ENCODE assay signal across 21 cellular contexts in genomic region chr16:3618782-3619166, GRCh38. TPM values are rescaled to one million over a fixed set of nuclear protein-coding genes. Genes with fewer than 3 reads are reported as not detected.
DNase-seq lines count a peak whose midpoint lies in the region; ATAC-seq, FAIRE-seq and TF ChIP-seq lines count a peak whose summit lies in the region.
"Had no signal": no experiment of that assay in that cellular context is flagged by ENCODE, and none has a peak within 500 bp of the region (broad histone marks: within the 10 kb centered on the region; RNA-seq: fewer than 3 reads in every experiment).

No MANE protein-coding gene starts in this region.

- H3K36me3 ChIP-seq in K562 (ENCODE audit: control insufficient read depth, insufficient read depth, low read length): peaks cover 10% of the 10 kb centered on the region; the same call in 1 of the 3 replicates

- no peak for TF ChIP-seq POLR2A in K562 (conservative IDR thresholded peaks at IDR 0.05)

- no peak for TF ChIP-seq EP300 in K562 (IDR thresholded peaks at IDR 0.05; ENCODE audit: low read length)

- in situ Hi-C loops in K562 (cut with MboI): no loop called here

- no TSS peak for BruUV-seq in K562 (replicated peaks; lab: Mats Ljungman, UMichigan)

- ATAC-seq in K562: peak; percentile 47
- ATAC-seq: activated CD4-positive, CD25-positive, alpha-beta regulatory T cell treated with anti-CD3 and anti-CD28 coated beads, Interleukin-2, amount 50 U/mL, for 24 hours; activated T-cell treated with anti-CD3 and anti-CD28 coated beads, Interleukin-2, amount 50 U/mL, for 72 hours; body of pancreas; effector memory CD8-positive, alpha-beta T cell had no signal

- TF ChIP-seq CTCF in K562 (IDR thresholded peaks at IDR 0.05 in 2 of 3, conservative IDR thresholded peaks at IDR 0.05 in 1 of 3; ENCODE audit: insufficient read depth in 2 of 3, low read depth in 1 of 3, low read length in 3 of 3): no peak

- no peak for TF ChIP-seq RAD21 in K562 (CRISPR knock-in tag; conservative IDR thresholded peaks at IDR 0.05 in 1 of 2, IDR thresholded peaks at IDR 0.05 in 1 of 2)

- intact Hi-C loops in K562 (cut with micrococcal nuclease): no loop called here

- no peak overlapping the region for H3K4me3 ChIP-seq in K562
- H3K4me3 ChIP-seq: body of pancreas, left ventricle myocardium inferior, testis had no signal

- no peak for FAIRE-seq in K562 (lab: Jason Lieb, UNC)
- FAIRE-seq: D721Med, H1 had no signal

- no peaks in the 10 kb centered on the region for H3K9me1 ChIP-seq in K562 (ENCODE audit: control insufficient read depth, insufficient read depth, low read length)

- peaks cover 5 to 27% of the 10 kb centered on the region in 2 experiments; a peak in 4 of 5 replicates for H3K4me1 ChIP-seq in K562 (replicated peaks in 1 of 2; ENCODE audit: control insufficient read depth in 2 of 2, insufficient read depth in 2 of 2, low read length in 2 of 2)
- H3K4me1 ChIP-seq: body of pancreas, left ventricle myocardium inferior, testis had no signal

- peak overlapping the region; percentile 11; the same call in 1 of the 2 replicates for H3K4me2 ChIP-seq in K562 (ENCODE audit: insufficient read depth, low read length)

- no peak overlapping the region for H2AFZ ChIP-seq in K562 (ENCODE audit: low read depth, low read length)

- H3K27me3 ChIP-seq in K562 (ENCODE audit: control insufficient read depth in 2 of 2, insufficient read depth in 2 of 2, low read length in 2 of 2): no peaks in the 10 kb centered on the region
- H3K27me3 ChIP-seq: body of pancreas, testis had no signal

- peaks cover 29% of the 10 kb centered on the region for H3K79me2 ChIP-seq in K562 (ENCODE audit: control insufficient read depth, insufficient read depth, low read length)

- WGBS in K562 (ENCODE audit: insufficient coverage, low coverage, missing lambda C conversion rate): 12% methylated on average over 3 of the region's 3 CpGs

- no peak overlapping the region for H3K9ac ChIP-seq in K562 (ENCODE audit: insufficient read depth in 1 of 2, low read depth in 2 of 2, low read length in 2 of 2)

- no peaks in the 10 kb centered on the region for H4K20me1 ChIP-seq in K562 (replicated peaks; ENCODE audit: control insufficient read depth, insufficient read depth, low read length)

- no peaks in the 10 kb centered on the region for H3K9me3 ChIP-seq in K562 (replicated peaks; ENCODE audit: control insufficient read depth, insufficient read depth, low read depth, low read length)
- H3K9me3 ChIP-seq: body of pancreas, left ventricle myocardium inferior, testis had no signal

- POLR2A ChIA-PET in K562 (lab: Yijun Ruan, JAX): interaction anchor here (0.6 to 1.6 kb wide), 5 partner anchors 8 to 1451 kb away, joined by 3 to 5 read pairs (median 3); no protein-coding TSS in a partner anchor

- peak; percentile 17 to 60 for DNase-seq in NOMO-1 (lab: John Stamatoyannopoulos, UW; ENCODE audit: unreplicated experiment in 2 of 2)
- no peak for DNase-seq in NOMO-1 treated with dmso at 0.1 percent for 144 hours (lab: John Stamatoyannopoulos, UW; ENCODE audit: unreplicated experiment)
- DNase-seq in NCI-H226: peak; percentile 49
- peak in 1 of 4 experiments; percentile 31 for DNase-seq in K562 (ENCODE audit: extremely low read depth in 1 of 4, low spot score in 3 of 4)
- peak; percentile 23 for DNase-seq in renal cortical epithelial cell (ENCODE audit: low read depth)
- no peak for DNase-seq in AG08395 (ENCODE audit: low spot score)
- DNase-seq in iPS-NIHi7 (ENCODE audit: extremely low spot score): no peak
- DNase-seq in activated gamma-delta T cell treated with Interleukin-2 at 50 U/mL for 16 hours: no peak
- DNase-seq: activated T-cell treated with anti-CD3 and anti-CD28 coated beads, Interleukin-2, amount 50 U/mL, for 72 hours; body of pancreas; effector memory CD8-positive, alpha-beta T cell; left ventricle myocardium inferior; NCI-H1436; NCI-H526; testis had no signal

- peak overlapping the region; percentile 20; the same call in 1 of the 3 replicates for H3K27ac ChIP-seq in K562 (ENCODE audit: extremely low read depth, low read depth, low read length)
- H3K27ac ChIP-seq: 22Rv1, body of pancreas, left ventricle myocardium inferior, testis had no signal

- CTCF ChIA-PET in K562 (lab: Yijun Ruan, JAX; ENCODE audit: low intra/inter-chr PET ratio): no interaction called here

TF ChIP-seq in K562, 482 proteins besides CTCF, POLR2A, EP300 and RAD21 (continues in another document):
- TF ChIP-seq, protein P1, sequence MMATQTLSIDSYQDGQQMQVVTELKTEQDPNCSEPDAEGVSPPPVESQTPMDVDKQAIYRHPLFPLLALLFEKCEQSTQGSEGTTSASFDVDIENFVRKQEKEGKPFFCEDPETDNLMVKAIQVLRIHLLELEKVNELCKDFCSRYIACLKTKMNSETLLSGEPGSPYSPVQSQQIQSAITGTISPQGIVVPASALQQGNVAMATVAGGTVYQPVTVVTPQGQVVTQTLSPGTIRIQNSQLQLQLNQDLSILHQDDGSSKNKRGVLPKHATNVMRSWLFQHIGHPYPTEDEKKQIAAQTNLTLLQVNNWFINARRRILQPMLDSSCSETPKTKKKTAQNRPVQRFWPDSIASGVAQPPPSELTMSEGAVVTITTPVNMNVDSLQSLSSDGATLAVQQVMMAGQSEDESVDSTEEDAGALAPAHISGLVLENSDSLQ (IDR thresholded peaks at IDR 0.05): no peak
- TF ChIP-seq MCM2 (IDR thresholded peaks at IDR 0.05; ENCODE audit: low read depth) (no peak), TCF7L2 (IDR thresholded peaks at IDR 0.05; ENCODE audit: low read depth, low read length) (no peak), GABPA (tag; conservative IDR thresholded peaks at IDR 0.05; ENCODE audit: low read depth) (no peak), ZNF830 (CRISPR knock-in tag; IDR thresholded peaks at IDR 0.05) (no peak), DPF2 (IDR thresholded peaks at IDR 0.05) (peak; percentile 40; the same call in 1 of the 2 replicates)

RNA-seq across cellular contexts. Expression of gene SLX4, which starts 7.4 kb away (rescaled TPM):
- total RNA-seq in K562 (2011; cell fraction: chromatin; rRNA removed; ENCODE audit: low replicate concordance): 42.3 and 52.6 TPM in 2 replicates
- 26.5 and 28.5 TPM in 2 replicates for total RNA-seq in K562 (2011; cell fraction: nucleolus; rRNA removed)
- total RNA-seq in K562 (2011; cell fraction: nucleoplasm; rRNA removed): 31.7 and 33.4 TPM in 2 replicates
- 3.8 and 4.1 TPM in 2 replicates for total RNA-seq in K562 (2014; rRNA removed)
- total RNA-seq in K562 (2014; rRNA removed; fragmentation: Illumina TruSeq; extraction: Trizol): 3.2 and 3.5 TPM in 2 replicates
- 3.7 and 4.2 TPM in 2 replicates for total RNA-seq in K562 (2015; rRNA removed; fragmentation: Illumina TruSeq; extraction: Trizol)
- 6.7 and 7.9 TPM in 2 replicates for total RNA-seq in K562 (2021)
- 2.7 and 3.0 TPM in 2 replicates for polyA plus RNA-seq in K562 (2011; rRNA removed)
- polyA plus RNA-seq in K562 (2011; cell fraction: cytosol; rRNA removed): 1.8 and 2.5 TPM in 2 replicates
- 7.4 and 14.9 TPM in 2 replicates for polyA plus RNA-seq in K562 (2011; cell fraction: nucleus; rRNA removed)
- polyA plus RNA-seq in K562 (2012): 3.5 and 3.9 TPM in 2 replicates
- 4.8 and 6.1 TPM in 2 replicates for polyA plus RNA-seq in K562 (2014; fragmentation: Illumina TruSeq; extraction: Trizol)
- polyA plus RNA-seq in K562 (2014; fragmentation: Nextera tagmentation; extraction: Ambion mirVana): under 1 TPM; 0.29 to 0.45 TPM
- polyA plus RNA-seq in K562 (2014; rRNA removed): 4.0 and 4.3 TPM in 2 replicates
- 6.1 and 6.6 TPM in 2 replicates for polyA minus RNA-seq in K562 (2011; rRNA and poly(A)+ RNA removed)
- polyA minus RNA-seq in K562 (2011; cell fraction: cytosol; rRNA and poly(A)+ RNA removed): 3.5 and 4.3 TPM in 2 replicates
- 5.8 and 8.0 TPM in 2 replicates for polyA minus RNA-seq in K562 (2011; cell fraction: nucleus; rRNA and poly(A)+ RNA removed)
- total RNA-seq in renal cortical epithelial cell: 1.6 and 5.5 TPM in 2 replicates

RNA-seq across cellular contexts. Expression of gene DNASE1, which starts 35.7 kb away (rescaled TPM):
- 38.8 and 64.6 TPM in 2 replicates for total RNA-seq in K562 (2011; cell fraction: chromatin; rRNA removed; ENCODE audit: low replicate concordance)
- total RNA-seq in K562 (2011; cell fraction: nucleolus; rRNA removed): 36.6 and 45.7 TPM in 2 replicates
- total RNA-seq in K562 (2011; cell fraction: nucleoplasm; rRNA removed): 34.1 and 38.1 TPM in 2 replicates
- total RNA-seq in K562 (2014; rRNA removed) (5.9 and 7.2 TPM in 2 replicates), K562 (2014; rRNA removed; fragmentation: Illumina TruSeq; extraction: Trizol) (3.3 and 3.8 TPM in 2 replicates), K562 (2015; rRNA removed; fragmentation: Illumina TruSeq; extraction: Trizol) (5.6 and 5.9 TPM in 2 replicates), K562 (2021) (5.5 and 7.0 TPM in 2 replicates), renal cortical epithelial cell (9.4 and 52.6 TPM in 2 replicates)
- polyA plus RNA-seq in K562 (2011; rRNA removed) (10.1 and 10.3 TPM in 2 replicates), K562 (2014; fragmentation: Illumina TruSeq; extraction: Trizol) (6.8 and 7.6 TPM in 2 replicates), K562 (2014; fragmentation: Nextera tagmentation; extraction: Ambion mirVana) (under 1 TPM; 0.53 to 0.84 TPM), K562 (2014; rRNA removed) (7.2 and 9.4 TPM in 2 replicates)
- 12.0 and 18.4 TPM in 2 replicates for polyA plus RNA-seq in K562 (2011; cell fraction: cytosol; rRNA removed)
- 18.7 and 38.3 TPM in 2 replicates for polyA plus RNA-seq in K562 (2011; cell fraction: nucleus; rRNA removed)
- 11.9 and 26.5 TPM in 2 replicates for polyA plus RNA-seq in K562 (2012)
- polyA minus RNA-seq in K562 (2011; rRNA and poly(A)+ RNA removed): 13.1 and 18.6 TPM in 2 replicates
- 7.3 and 9.2 TPM in 2 replicates for polyA minus RNA-seq in K562 (2011; cell fraction: cytosol; rRNA and poly(A)+ RNA removed)
- 12.4 and 12.6 TPM in 2 replicates for polyA minus RNA-seq in K562 (2011; cell fraction: nucleus; rRNA and poly(A)+ RNA removed)

RNA-seq across cellular contexts. Expression of gene NLRC3, which starts 41.6 kb away (rescaled TPM):
- 0.07 TPM in 1 of 2 replicates, not detected in the other for total RNA-seq in K562 (2011; cell fraction: chromatin; rRNA removed; ENCODE audit: low replicate concordance)
- under 0.01 TPM in 1 of 2 replicates, not detected in the other for total RNA-seq in K562 (2011; cell fraction: nucleolus; rRNA removed)
- total RNA-seq in K562 (2011; cell fraction: nucleoplasm; rRNA removed): not detected in 2 replicates
- total RNA-seq in K562 (2014; rRNA removed) (not detected in 2 replicates), K562 (2014; rRNA removed; fragmentation: Illumina TruSeq; extraction: Trizol) (not detected in 2 replicates), K562 (2015; rRNA removed; fragmentation: Illumina TruSeq; extraction: Trizol) (not detected in 2 replicates), K562 (2021) (0.13 and 0.22 TPM in 2 replicates), renal cortical epithelial cell (0.05 and 0.17 TPM in 2 replicates)
- polyA plus RNA-seq in K562 (2011; rRNA removed) (0.03 TPM in 1 of 2 replicates, not detected in the other), K562 (2014; fragmentation: Illumina TruSeq; extraction: Trizol) (not detected in 2 replicates), K562 (2014; fragmentation: Nextera tagmentation; extraction: Ambion mirVana) (under 1 TPM; 0.03 to 0.04 TPM), K562 (2014; rRNA removed) (0.03 TPM in 1 of 2 replicates, not detected in the other)
- polyA plus RNA-seq in K562 (2011; cell fraction: cytosol; rRNA removed): 0.03 TPM in 1 of 2 replicates, not detected in the other
- 0.09 TPM in 1 of 2 replicates, not detected in the other for polyA plus RNA-seq in K562 (2011; cell fraction: nucleus; rRNA removed)
- 0.08 and 0.10 TPM in 2 replicates for polyA plus RNA-seq in K562 (2012)
- polyA minus RNA-seq in K562 (2011; rRNA and poly(A)+ RNA removed): not detected in 2 replicates
- polyA minus RNA-seq in K562 (2011; cell fraction: cytosol; rRNA and poly(A)+ RNA removed): not detected in 2 replicates
- under 0.01 TPM in 2 replicates for polyA minus RNA-seq in K562 (2011; cell fraction: nucleus; rRNA and poly(A)+ RNA removed)
- total RNA-seq: HT-29, SK-MEL-5 had no signal

Comparison
In these comparisons a context has a peak if more than half of its experiments do, and no peak if none do; other contexts are left out.
1. DNase-seq: peak in NOMO-1 (2 of 2), NCI-H226 (single experiment) and renal cortical epithelial cell (single experiment); none in NOMO-1 treated with dmso at 0.1 percent for 144 hours (single experiment), AG08395 (single experiment), iPS-NIHi7 (single experiment) and activated gamma-delta T cell treated with Interleukin-2 at 50 U/mL for 16 hours (single experiment).